Comparison of ENCODE assay signal across 12 cellular contexts in the genomic region with DNA sequence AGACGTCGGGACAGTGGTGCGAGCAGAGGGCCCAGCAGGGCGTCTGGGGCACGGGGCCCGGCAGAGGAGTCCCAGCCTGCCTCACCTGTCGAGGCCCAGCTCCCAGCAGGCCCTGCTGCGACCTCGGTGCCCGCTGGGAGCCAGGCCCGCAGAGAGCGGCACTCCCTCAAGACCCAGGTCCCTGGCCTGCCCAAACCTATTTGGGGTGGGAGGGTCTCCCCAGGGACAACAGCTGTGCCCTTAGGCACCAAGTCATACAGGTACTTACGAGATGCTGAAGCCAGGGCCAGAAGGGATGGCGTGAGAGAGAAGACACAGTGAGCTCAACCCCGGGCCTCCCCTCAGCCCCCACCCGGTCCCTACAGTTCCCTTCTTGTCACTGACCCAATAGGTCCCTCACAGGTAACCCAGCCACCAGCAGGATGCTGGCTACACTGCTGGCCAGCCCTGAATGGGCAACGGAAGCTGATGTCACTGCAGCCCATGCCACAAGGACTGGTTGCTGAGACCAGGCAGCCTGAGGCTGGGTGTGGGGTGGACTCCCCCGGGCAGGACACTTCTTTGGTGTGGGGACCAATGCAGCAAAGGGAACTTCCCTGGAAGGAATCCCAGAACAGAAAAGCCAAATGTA. TPM values are rescaled to one million over a fixed set of nuclear protein-coding genes. Genes with fewer than 3 reads are reported as not detected.
DNase-seq lines count a peak whose midpoint lies in the region; ATAC-seq, FAIRE-seq and TF ChIP-seq lines count a peak whose summit lies in the region.
"Had no signal": no experiment of that assay in that cellular context is flagged by ENCODE, and none has a peak within 500 bp of the region (broad histone marks: within the 10 kb centered on the region; RNA-seq: fewer than 3 reads in every experiment).

No MANE protein-coding gene starts in this region.

- 90% methylated on average over 12 of the region's 18 CpGs for WGBS in K562 (ENCODE audit: insufficient coverage, low coverage, missing lambda C conversion rate)

- H3K27ac ChIP-seq in K562 (ENCODE audit: extremely low read depth, low read depth, low read length): no peak overlapping the region

- CTCF ChIA-PET in K562 (lab: Yijun Ruan, JAX; ENCODE audit: low intra/inter-chr PET ratio): no interaction called here

- no peaks in the 10 kb centered on the region for H4K20me1 ChIP-seq in K562 (replicated peaks; ENCODE audit: control insufficient read depth, insufficient read depth, low read length)

- H3K4me1 Mint-ChIP-seq in nephron progenitor cell: peaks cover 19% of the 10 kb centered on the region

- TF ChIP-seq POLR2A in K562 (conservative IDR thresholded peaks at IDR 0.05): no peak

- no peak for ATAC-seq in K562

- no peak for FAIRE-seq in K562 (lab: Jason Lieb, UNC)
- FAIRE-seq: H54 had no signal

- no peak for TF ChIP-seq RAD21 in K562 (CRISPR knock-in tag; conservative IDR thresholded peaks at IDR 0.05 in 1 of 2, IDR thresholded peaks at IDR 0.05 in 1 of 2)

- no peak overlapping the region for H3K27ac Mint-ChIP-seq in nephron progenitor cell

- H3K9me1 ChIP-seq in K562 (ENCODE audit: control insufficient read depth, insufficient read depth, low read length): no peaks in the 10 kb centered on the region

- no peak for TF ChIP-seq CTCF in K562 (IDR thresholded peaks at IDR 0.05 in 2 of 3, conservative IDR thresholded peaks at IDR 0.05 in 1 of 3; ENCODE audit: insufficient read depth in 2 of 3, low read depth in 1 of 3, low read length in 3 of 3)
- no peak for TF ChIP-seq CTCF in nephron progenitor cell (IDR thresholded peaks at IDR 0.05)

- peak overlapping the region; percentile 57 for H3K4me3 Mint-ChIP-seq in nephron progenitor cell

- DNase-seq in stimulated activated CD4-positive, alpha-beta T cell treated with anti-CD3 and anti-CD28 coated beads, Interleukin-1b, Interleukin-23, amount 100 ng/mL, for 48 hours: peak; percentile 4
- no peak for DNase-seq in stimulated activated CD4-positive, alpha-beta T cell treated with anti-CD3 and anti-CD28 coated beads, Interleukin-15, amount 100 ng/mL, for 24 hours
- no peak for DNase-seq in K562 (ENCODE audit: extremely low read depth in 1 of 4, low spot score in 3 of 4)
- no peak for DNase-seq in nephron progenitor cell
- no peak for DNase-seq in DMS79 (lab: John Stamatoyannopoulos, UW)
- DNase-seq in NCI-H1417 (lab: John Stamatoyannopoulos, UW): no peak
- DNase-seq in ecto neural progenitor cell (ENCODE audit: low spot score): no peak
- DNase-seq in LoVo (ENCODE audit: low spot score): no peak
- DNase-seq: cortex of kidney had no signal

- H3K79me2 ChIP-seq in K562 (ENCODE audit: control insufficient read depth, insufficient read depth, low read length): peaks cover 12% of the 10 kb centered on the region

- no peaks in the 10 kb centered on the region for H3K27me3 ChIP-seq in K562 (ENCODE audit: control insufficient read depth in 2 of 2, insufficient read depth in 2 of 2, low read length in 2 of 2)

- H3K4me2 ChIP-seq in K562 (ENCODE audit: insufficient read depth, low read length): no peak overlapping the region

- no peak for TF ChIP-seq EP300 in K562 (IDR thresholded peaks at IDR 0.05; ENCODE audit: low read length)

- intact Hi-C loops in K562 (cut with micrococcal nuclease): no loop called here

- H3K36me3 Mint-ChIP-seq in nephron progenitor cell (ENCODE audit: low read depth): peaks cover 16% of the 10 kb centered on the region

- no peaks in the 10 kb centered on the region for H3K9me3 ChIP-seq in K562 (replicated peaks; ENCODE audit: control insufficient read depth, insufficient read depth, low read depth, low read length)

- peak overlapping the region in 1 of 2 experiments; percentile 67; a peak in 1 of 4 replicates for H3K9ac ChIP-seq in K562 (ENCODE audit: insufficient read depth in 1 of 2, low read depth in 2 of 2, low read length in 2 of 2)

- in situ Hi-C loops in K562 (cut with MboI): no loop called here

- no peak overlapping the region for H3K4me3 ChIP-seq in K562

- H3K9me3 Mint-ChIP-seq in nephron progenitor cell: no peaks in the 10 kb centered on the region

- H3K36me3 ChIP-seq in K562 (ENCODE audit: control insufficient read depth, insufficient read depth, low read length): peaks cover 57% of the 10 kb centered on the region; the same call in 2 of the 3 replicates

- no peak overlapping the region for H2AFZ ChIP-seq in K562 (ENCODE audit: low read depth, low read length)

- BruUV-seq in K562 (replicated peaks; lab: Mats Ljungman, UMichigan): no TSS peak

- POLR2A ChIA-PET in K562 (lab: Yijun Ruan, JAX): interaction anchor here (0.5 to 0.7 kb wide), 2 partner anchors 25 to 154 kb away, joined by 3 read pairs; partner anchors contain the start of gene NRARP

- H3K4me1 ChIP-seq in K562 (replicated peaks in 1 of 2; ENCODE audit: control insufficient read depth in 2 of 2, insufficient read depth in 2 of 2, low read length in 2 of 2): peaks cover 13 to 91% of the 10 kb centered on the region in 2 experiments

- H3K27me3 Mint-ChIP-seq in nephron progenitor cell (ENCODE audit: low read depth, poor library complexity): no peaks in the 10 kb centered on the region

RNA-seq across cellular contexts. Expression of gene NSMF, which starts 3.7 kb away (rescaled TPM):
- total RNA-seq in K562 (2011; cell fraction: chromatin; rRNA removed; ENCODE audit: low replicate concordance): 47.6 and 128 TPM in 2 replicates
- total RNA-seq in K562 (2011; cell fraction: nucleolus; rRNA removed): 87.2 and 93.1 TPM in 2 replicates
- total RNA-seq in K562 (2011; cell fraction: nucleoplasm; rRNA removed): 47.3 and 58.7 TPM in 2 replicates
- total RNA-seq in K562 (2014; rRNA removed) (49.2 and 60.0 TPM in 2 replicates), K562 (2014; rRNA removed; fragmentation: Illumina TruSeq; extraction: Trizol) (24.4 and 29.3 TPM in 2 replicates), K562 (2015; rRNA removed; fragmentation: Illumina TruSeq; extraction: Trizol) (28.2 and 29.1 TPM in 2 replicates), K562 (2021) (72.0 and 74.5 TPM in 2 replicates)
- polyA plus RNA-seq in K562 (2011; rRNA removed) (44.9 and 71.8 TPM in 2 replicates), K562 (2014; fragmentation: Illumina TruSeq; extraction: Trizol) (26.4 and 44.1 TPM in 2 replicates), K562 (2014; fragmentation: Nextera tagmentation; extraction: Ambion mirVana) (under 1 TPM; 0.20 to 0.42 TPM), K562 (2014; rRNA removed) (76.3 and 82.7 TPM in 2 replicates)
- polyA plus RNA-seq in K562 (2011; cell fraction: cytosol; rRNA removed): 59.2 and 114 TPM in 2 replicates
- polyA plus RNA-seq in K562 (2011; cell fraction: nucleus; rRNA removed): 244 and 400 TPM in 2 replicates
- 38.5 and 48.2 TPM in 2 replicates for polyA plus RNA-seq in K562 (2012)
- polyA minus RNA-seq in K562 (2011; rRNA and poly(A)+ RNA removed): 25.2 and 31.9 TPM in 2 replicates
- 37.7 and 44.3 TPM in 2 replicates for polyA minus RNA-seq in K562 (2011; cell fraction: cytosol; rRNA and poly(A)+ RNA removed)
- 47.9 and 59.5 TPM in 2 replicates for polyA minus RNA-seq in K562 (2011; cell fraction: nucleus; rRNA and poly(A)+ RNA removed)

RNA-seq across cellular contexts. Expression of gene ENTPD8, which starts 14.3 kb away (rescaled TPM):
- total RNA-seq in K562 (2011; cell fraction: chromatin; rRNA removed; ENCODE audit: low replicate concordance): 0.23 and 0.67 TPM in 2 replicates
- 0.50 and 0.53 TPM in 2 replicates for total RNA-seq in K562 (2011; cell fraction: nucleolus; rRNA removed)
- total RNA-seq in K562 (2011; cell fraction: nucleoplasm; rRNA removed): 0.22 TPM in 1 of 2 replicates, not detected in the other
- total RNA-seq in K562 (2014; rRNA removed) (0.16 and 0.27 TPM in 2 replicates), K562 (2014; rRNA removed; fragmentation: Illumina TruSeq; extraction: Trizol) (not detected in 2 replicates), K562 (2015; rRNA removed; fragmentation: Illumina TruSeq; extraction: Trizol) (0.08 TPM in 1 of 2 replicates, not detected in the other), K562 (2021) (0.13 and 0.18 TPM in 2 replicates)
- polyA plus RNA-seq in K562 (2011; rRNA removed) (0.06 and 0.11 TPM in 2 replicates), K562 (2014; fragmentation: Illumina TruSeq; extraction: Trizol) (0.07 TPM in 1 of 2 replicates, not detected in the other), K562 (2014; fragmentation: Nextera tagmentation; extraction: Ambion mirVana) (not detected), K562 (2014; rRNA removed) (0.20 TPM in 1 of 2 replicates, not detected in the other)
- polyA plus RNA-seq in K562 (2011; cell fraction: cytosol; rRNA removed): 0.04 and 0.27 TPM in 2 replicates
- 0.63 and 1.0 TPM in 2 replicates for polyA plus RNA-seq in K562 (2011; cell fraction: nucleus; rRNA removed)
- polyA plus RNA-seq in K562 (2012): 0.12 and 0.16 TPM in 2 replicates
- not detected in 2 replicates for polyA minus RNA-seq in K562 (2011; rRNA and poly(A)+ RNA removed)
- not detected in 2 replicates for polyA minus RNA-seq in K562 (2011; cell fraction: cytosol; rRNA and poly(A)+ RNA removed)
- polyA minus RNA-seq in K562 (2011; cell fraction: nucleus; rRNA and poly(A)+ RNA removed): 0.13 and 0.22 TPM in 2 replicates
- total RNA-seq: lower leg skin had no signal
- polyA plus RNA-seq: urinary bladder had no signal

RNA-seq across cellular contexts. Expression of gene NOXA1, which starts 32.3 kb away (rescaled TPM):
- 0.25 and 0.97 TPM in 2 replicates for total RNA-seq in K562 (2011; cell fraction: chromatin; rRNA removed; ENCODE audit: low replicate concordance)
- 1.6 and 1.8 TPM in 2 replicates for total RNA-seq in K562 (2011; cell fraction: nucleolus; rRNA removed)
- 0.69 and 0.88 TPM in 2 replicates for total RNA-seq in K562 (2011; cell fraction: nucleoplasm; rRNA removed)
- 0.33 and 0.50 TPM in 2 replicates for total RNA-seq in K562 (2014; rRNA removed)
- total RNA-seq in K562 (2014; rRNA removed; fragmentation: Illumina TruSeq; extraction: Trizol): not detected in 2 replicates
- total RNA-seq in K562 (2015; rRNA removed; fragmentation: Illumina TruSeq; extraction: Trizol): 0.07 TPM in 1 of 2 replicates, not detected in the other
- 0.63 and 1.2 TPM in 2 replicates for total RNA-seq in K562 (2021)
- polyA plus RNA-seq in K562 (2011; rRNA removed): 0.11 and 0.22 TPM in 2 replicates
- 0.13 and 0.36 TPM in 2 replicates for polyA plus RNA-seq in K562 (2011; cell fraction: cytosol; rRNA removed)
- 2.8 and 4.7 TPM in 2 replicates for polyA plus RNA-seq in K562 (2011; cell fraction: nucleus; rRNA removed)
- 0.34 and 2.4 TPM in 2 replicates for polyA plus RNA-seq in K562 (2012)
- not detected in 2 replicates for polyA plus RNA-seq in K562 (2014; fragmentation: Illumina TruSeq; extraction: Trizol)
- polyA plus RNA-seq in K562 (2014; fragmentation: Nextera tagmentation; extraction: Ambion mirVana): not detected
- polyA plus RNA-seq in K562 (2014; rRNA removed): 0.20 and 0.50 TPM in 2 replicates
- polyA minus RNA-seq in K562 (2011; rRNA and poly(A)+ RNA removed): not detected in 2 replicates
- polyA minus RNA-seq in K562 (2011; cell fraction: cytosol; rRNA and poly(A)+ RNA removed): not detected in 2 replicates
- 0.81 and 1.00 TPM in 2 replicates for polyA minus RNA-seq in K562 (2011; cell fraction: nucleus; rRNA and poly(A)+ RNA removed)

RNA-seq across cellular contexts. Expression of gene EXD3, which starts 32.5 kb away (rescaled TPM):
- total RNA-seq in K562 (2011; cell fraction: chromatin; rRNA removed; ENCODE audit: low replicate concordance): 17.3 and 38.8 TPM in 2 replicates
- total RNA-seq in K562 (2011; cell fraction: nucleolus; rRNA removed): 26.5 and 29.7 TPM in 2 replicates
- total RNA-seq in K562 (2011; cell fraction: nucleoplasm; rRNA removed): 17.2 and 17.5 TPM in 2 replicates
- 6.5 and 6.7 TPM in 2 replicates for total RNA-seq in K562 (2014; rRNA removed)
- 1.3 and 1.5 TPM in 2 replicates for total RNA-seq in K562 (2014; rRNA removed; fragmentation: Illumina TruSeq; extraction: Trizol)
- 3.3 and 3.4 TPM in 2 replicates for total RNA-seq in K562 (2015; rRNA removed; fragmentation: Illumina TruSeq; extraction: Trizol)
- 11.7 and 12.5 TPM in 2 replicates for total RNA-seq in K562 (2021)
- 3.9 and 8.0 TPM in 2 replicates for polyA plus RNA-seq in K562 (2011; rRNA removed)
- polyA plus RNA-seq in K562 (2011; cell fraction: cytosol; rRNA removed): 5.1 and 8.7 TPM in 2 replicates
- 60.2 and 73.6 TPM in 2 replicates for polyA plus RNA-seq in K562 (2011; cell fraction: nucleus; rRNA removed)
- polyA plus RNA-seq in K562 (2012): 7.9 and 18.3 TPM in 2 replicates
- polyA plus RNA-seq in K562 (2014; fragmentation: Illumina TruSeq; extraction: Trizol): 5.6 and 8.5 TPM in 2 replicates
- under 1 TPM; 0.29 to 0.35 TPM for polyA plus RNA-seq in K562 (2014; fragmentation: Nextera tagmentation; extraction: Ambion mirVana)
- 8.6 and 10.2 TPM in 2 replicates for polyA plus RNA-seq in K562 (2014; rRNA removed)
- polyA minus RNA-seq in K562 (2011; rRNA and poly(A)+ RNA removed): 2.0 and 3.0 TPM in 2 replicates
- 2.3 and 5.6 TPM in 2 replicates for polyA minus RNA-seq in K562 (2011; cell fraction: cytosol; rRNA and poly(A)+ RNA removed)
- 6.2 and 8.9 TPM in 2 replicates for polyA minus RNA-seq in K562 (2011; cell fraction: nucleus; rRNA and poly(A)+ RNA removed)
